Comparison of ENCODE assay signal across 8 cellular contexts in the genomic region with DNA sequence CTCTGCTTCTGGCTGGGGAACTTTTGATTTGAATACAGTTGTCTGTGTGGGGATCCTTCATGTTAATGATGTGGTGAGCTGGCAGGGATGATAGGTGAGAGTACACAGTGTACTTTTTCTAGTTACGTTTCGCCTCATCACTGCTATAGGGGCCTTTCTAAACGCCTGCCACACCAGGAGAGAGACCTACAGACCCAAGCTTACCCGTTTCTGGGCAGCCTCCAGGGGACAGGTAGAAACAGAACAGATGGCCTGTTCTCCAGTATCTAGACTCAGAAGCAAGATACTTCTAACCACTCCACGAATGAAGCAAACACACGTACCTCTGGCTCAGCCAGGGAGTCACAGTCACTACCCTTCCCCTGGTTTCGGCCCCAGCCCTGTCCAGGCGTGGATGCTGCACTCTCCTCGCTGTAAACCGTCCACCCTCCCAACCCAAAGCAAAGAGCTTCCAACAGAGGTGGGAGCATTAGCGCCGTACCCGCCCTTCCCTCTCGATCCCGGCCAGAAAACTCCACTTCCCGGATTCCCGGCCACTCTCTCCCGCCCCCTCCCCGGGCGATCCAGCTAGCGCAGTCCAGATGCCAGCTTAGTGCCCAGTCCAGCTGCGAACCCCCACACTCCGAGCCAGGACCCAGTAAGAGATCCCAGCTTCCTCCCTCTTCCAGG. TPM values are rescaled to one million over a fixed set of nuclear protein-coding genes. Genes with fewer than 3 reads are reported as not detected.
A peak's percentile ranks its signal among the peaks of the same experiment; 100 is the strongest.
DNase-seq lines count a peak whose midpoint lies in the region; ATAC-seq and TF ChIP-seq lines count a peak whose summit lies in the region.

No MANE protein-coding gene starts in this region.

- no peak overlapping the region for H2BK20ac ChIP-seq in H9 (ENCODE audit: low read depth, low read length, poor library complexity, severe bottlenecking)

- peaks cover 1 to 14% (median 7%) of the 10 kb centered on the region in 3 experiments; a peak in 6 of 7 replicates for H3K36me3 Mint-ChIP-seq in H9 (ENCODE audit: insufficient read depth in 1 of 3, low read depth in 3 of 3)
- H3K36me3 Mint-ChIP-seq in activated naive CD8-positive, alpha-beta T cell treated with anti-CD3 and anti-CD28 coated beads for 36 hours = peaks cover 36% of the 10 kb centered on the region

- no peaks in the 10 kb centered on the region for H3K79me1 ChIP-seq in H9 (ENCODE audit: insufficient read depth, low read depth, low read length, poor library complexity, severe bottlenecking)

- no CpG with 5 or more reads among the region's 23 CpGs for WGBS in H9 (ENCODE audit: extremely low coverage, insufficient read length, low lambda C conversion rate)

- peak overlapping the region; percentile 95 for H3K4me2 ChIP-seq in H9 (ENCODE audit: insufficient read depth, insufficient read length, low read length)
- peak overlapping the region; percentile 70 for H3K4me2 ChIP-seq in MM.1S (ENCODE audit: low read depth, low read length)

- H3K4me3 ChIP-seq in MM.1S (ENCODE audit: low read length) = peak overlapping the region; percentile 97

- H3K4me1 Mint-ChIP-seq in H9 = peaks cover 54 to 66% of the 10 kb centered on the region in 2 experiments
- H3K4me1 Mint-ChIP-seq in activated naive CD8-positive, alpha-beta T cell treated with anti-CD3 and anti-CD28 coated beads for 36 hours = peaks cover 68% of the 10 kb centered on the region

- no peak overlapping the region for H2BK120ac ChIP-seq in H9 (ENCODE audit: low read depth, low read length, poor library complexity, severe bottlenecking)

- H3K27ac ChIP-seq in H9 (ENCODE audit: insufficient read length, low read depth, low read length) (no peak overlapping the region), MM.1S (ENCODE audit: low read length) (no peak overlapping the region)

- H3K4me3 Mint-ChIP-seq in H9 = peak overlapping the region; percentile 92 to 98
- H3K4me3 Mint-ChIP-seq in activated naive CD8-positive, alpha-beta T cell treated with anti-CD3 and anti-CD28 coated beads for 36 hours = peak overlapping the region; percentile 98

- no peaks in the 10 kb centered on the region for H3K27me3 ChIP-seq in H9 (ENCODE audit: insufficient read depth, low read length)
- H3K27me3 ChIP-seq in MM.1S (replicated peaks; ENCODE audit: insufficient read depth, low read length) = no peaks in the 10 kb centered on the region

- no peak overlapping the region for H3K23ac ChIP-seq in H9 (ENCODE audit: insufficient read length, low read depth, low read length)

- peaks cover 48% of the 10 kb centered on the region for H3K79me2 ChIP-seq in H9 (ENCODE audit: insufficient read depth, low read length)
- H3K79me2 ChIP-seq in MM.1S (ENCODE audit: low read length) = peaks cover 59% of the 10 kb centered on the region

- H3K4me1 ChIP-seq in H9 (ENCODE audit: insufficient read depth, low read length) = peaks cover 7% of the 10 kb centered on the region; the same call in 1 of the 2 replicates
- peaks cover 15% of the 10 kb centered on the region for H3K4me1 ChIP-seq in MM.1S (ENCODE audit: low read length)

- H4K8ac ChIP-seq in H9 (replicated peaks; ENCODE audit: insufficient read length, low read depth, low read length) = no peak overlapping the region

- no peaks in the 10 kb centered on the region for H3K27me3 Mint-ChIP-seq in H9 (ENCODE audit: low read depth)
- H3K27me3 Mint-ChIP-seq in activated naive CD8-positive, alpha-beta T cell treated with anti-CD3 and anti-CD28 coated beads for 36 hours = no peaks in the 10 kb centered on the region

- H3K56ac ChIP-seq in H9 (ENCODE audit: insufficient read length, low read depth, low read length) = no peak overlapping the region

- DNase-seq in NCI-H510A treated with DMSO at 0.1 percent for 48 hours (lab: John Stamatoyannopoulos, UW) (peak; percentile 28), NCI-H510A (lab: John Stamatoyannopoulos, UW) (no peak), H9 (peak; percentile 48), MM.1S (no peak), left ventricle myocardium superior (peak; percentile 43), sciatic nerve (ENCODE audit: low spot score) (peak; percentile 70), MV-4-11 (lab: John Stamatoyannopoulos, UW) (no peak)
- DNase-seq in activated naive CD8-positive, alpha-beta T cell treated with anti-CD3 and anti-CD28 coated beads for 36 hours = peak; percentile 60

- intact Hi-C loops in left ventricle myocardium superior (cut with micrococcal nuclease) (no loop called here), sciatic nerve (cut with DNase I) (loop anchor here (10.0 kb wide), 1 partner anchor 280 kb away; no protein-coding TSS in a partner anchor)

- ATAC-seq in left ventricle myocardium superior (peak; percentile 33), sciatic nerve (peak; percentile 10)

- H4K20me1 ChIP-seq in H9 (ENCODE audit: control insufficient read depth, insufficient read depth, insufficient read length) = no peaks in the 10 kb centered on the region
- H4K20me1 ChIP-seq in MM.1S (ENCODE audit: insufficient read depth, low read length) = no peaks in the 10 kb centered on the region

- H3K4ac ChIP-seq in H9 (ENCODE audit: low read depth, low read length) = no peak overlapping the region

- H3K9me3 ChIP-seq in H9 (ENCODE audit: control insufficient read depth, low read depth, low read length) (no peaks in the 10 kb centered on the region), MM.1S (replicated peaks; ENCODE audit: insufficient read depth, low read length) (no peaks in the 10 kb centered on the region)

- peak overlapping the region; percentile 84 for H3K14ac ChIP-seq in H9 (ENCODE audit: insufficient read depth, low read length)

- H2AFZ ChIP-seq in H9 (ENCODE audit: low read length) = no peak overlapping the region
- peak overlapping the region; percentile 90; the same call in 1 of the 2 replicates for H2AFZ ChIP-seq in MM.1S (ENCODE audit: low read length)

- H4K91ac ChIP-seq in H9 (ENCODE audit: insufficient read length, low read depth, low read length) = no peak overlapping the region

- no peak overlapping the region for H2BK12ac ChIP-seq in H9 (ENCODE audit: insufficient read length, low read depth, low read length)

- no peak overlapping the region for H2BK15ac ChIP-seq in H9 (ENCODE audit: low read depth, low read length)

- peaks cover 15% of the 10 kb centered on the region for H3F3A ChIP-seq in MM.1S (ENCODE audit: insufficient read depth, low read length)

- TF ChIP-seq CTCF in H9 (conservative IDR thresholded peaks at IDR 0.05) = no peak
- TF ChIP-seq CTCF in MM.1S (IDR thresholded peaks at IDR 0.05; ENCODE audit: low read length) = no peak

- no peaks in the 10 kb centered on the region for H3K9me2 ChIP-seq in MM.1S (replicated peaks; ENCODE audit: insufficient read depth, low read length)

- H4K5ac ChIP-seq in H9 (ENCODE audit: insufficient read length, low read depth, low read length) = no peak overlapping the region

- peaks cover 15% of the 10 kb centered on the region for H3K23me2 ChIP-seq in H9 (ENCODE audit: insufficient read length, low read depth, low read length, poor library complexity, severe bottlenecking)

- no peak overlapping the region for H3T11ph ChIP-seq in H9 (ENCODE audit: low read length)

- H2AK5ac ChIP-seq in H9 (ENCODE audit: insufficient read length, low read length) = no peak overlapping the region

- H3K9ac ChIP-seq in H9 (ENCODE audit: extremely low read depth, insufficient read length, low read length) (peak overlapping the region; percentile 82), MM.1S (ENCODE audit: low read length) (peak overlapping the region; percentile 77; the same call in 1 of the 2 replicates)

- no peak overlapping the region for H2BK5ac ChIP-seq in H9 (ENCODE audit: insufficient read length, low read length)

- H3K9me3 Mint-ChIP-seq in H9 = peaks cover 0 to 1% of the 10 kb centered on the region in 2 experiments; a peak in 1 of 5 replicates
- no peaks in the 10 kb centered on the region for H3K9me3 Mint-ChIP-seq in activated naive CD8-positive, alpha-beta T cell treated with anti-CD3 and anti-CD28 coated beads for 36 hours

- H3K18ac ChIP-seq in H9 (ENCODE audit: insufficient read length, low read depth, low read length) = no peak overlapping the region

- peak overlapping the region; percentile 89 to 99 (median 90) for H3K27ac Mint-ChIP-seq in H9
- H3K27ac Mint-ChIP-seq in activated naive CD8-positive, alpha-beta T cell treated with anti-CD3 and anti-CD28 coated beads for 36 hours = peak overlapping the region; percentile 98

- H3K36me3 ChIP-seq in MM.1S (replicated peaks; ENCODE audit: insufficient read depth, low read length) = no peaks in the 10 kb centered on the region

RNA-seq across cellular contexts. Expression of gene CCDC6, which starts 1.2 kb away (rescaled TPM):
- total RNA-seq in H9 (2021) (58.4 and 59.0 TPM in 2 replicates), left ventricle myocardium superior (15.9 TPM), sciatic nerve (36.2 TPM)
- 10 to 100 TPM; 45.5 to 47.5 TPM for total RNA-seq in activated naive CD8-positive, alpha-beta T cell treated with anti-CD3 and anti-CD28 coated beads for 36 hours

Comparison
In these comparisons a context has a peak if more than half of its experiments do, and no peak if none do; other contexts are left out.
1. DNase-seq: peak in NCI-H510A treated with DMSO at 0.1 percent for 48 hours (single experiment), H9 (single experiment), activated naive CD8-positive, alpha-beta T cell treated with anti-CD3 and anti-CD28 coated beads for 36 hours (single experiment), left ventricle myocardium superior (single experiment) and sciatic nerve (single experiment); none in NCI-H510A (single experiment), MM.1S (single experiment) and MV-4-11 (single experiment).